32 cellular contexts compared by ENCODE assay signal in genomic region chr22:49943405-49943765, GRCh38. TPM values are rescaled to one million over a fixed set of nuclear protein-coding genes. Genes with fewer than 3 reads are reported as not detected.
DNase-seq lines count a peak whose midpoint lies in the region; ATAC-seq and TF ChIP-seq lines count a peak whose summit lies in the region.
"Had no signal": no experiment of that assay in that cellular context is flagged by ENCODE, and none has a peak within 500 bp of the region (broad histone marks: within the 10 kb centered on the region; RNA-seq: fewer than 3 reads in every experiment).

No MANE protein-coding gene starts in this region.

- DNase-seq in activated CD8-positive, alpha-beta T cell treated with anti-CD3 and anti-CD28 coated beads for 36 hours = peak; percentile 60
- no peak for DNase-seq in activated CD8-positive, alpha-beta T cell treated with anti-CD3 and anti-CD28 coated beads, Interleukin-2, amount 10 ng/mL, durations not matched to agents 7 days and 5 days
- DNase-seq in CD4-positive, alpha-beta memory T cell = no peak
- no peak for DNase-seq in activated CD4-positive, alpha-beta memory T cell treated with anti-CD3 and anti-CD28 coated beads for 36 hours
- no peak for DNase-seq in naive thymus-derived CD8-positive, alpha-beta T cell
- DNase-seq in erythroblast (lab: John Stamatoyannopoulos, UW) (no peak), T-helper 9 cell (no peak)
- DNase-seq: activated CD4-positive, alpha-beta T cell treated with anti-CD3 and anti-CD28 coated beads for 1 hour; activated effector memory CD4-positive, alpha-beta T cell treated with anti-CD3 and anti-CD28 coated beads, Interleukin-2, amount 50 U/mL, for 16 hours; activated T-cell treated with anti-CD3 and anti-CD28 coated beads, Interleukin-2, amount 50 U/mL, for 1 hour; CD4-positive, alpha-beta T cell; cerebellar nuclear complex; dermis blood vessel endothelial cell; endodermal cell; foreskin fibroblast; head of caudate nucleus; islet precursor cell; KBM-7; left ventricle myocardium inferior; naive B cell; NCI-H1105 treated with DMSO at 0.1 percent for 48 hours; NCI-H187 treated with DMSO at 0.1 percent for 48 hours; NCI-H2171 treated with DMSO at 0.1 percent for 48 hours; NCI-H510A; OCI-M1; stimulated activated naive CD4-positive, alpha-beta T cell treated with Interleukin-2 at 50 U/mL for 16 hours; T-helper 17 cell; uterus had no signal

- H3K27ac Mint-ChIP-seq in activated CD8-positive, alpha-beta T cell treated with anti-CD3 and anti-CD28 coated beads for 36 hours = no peak overlapping the region
- H3K27ac Mint-ChIP-seq in activated CD8-positive, alpha-beta T cell treated with anti-CD3 and anti-CD28 coated beads, Interleukin-2, amount 10 ng/mL, durations not matched to agents 7 days and 5 days = no peak overlapping the region
- H3K27ac Mint-ChIP-seq in CD4-positive, alpha-beta memory T cell = peak overlapping the region in 2 of 7 donors; percentile 37 to 70
- H3K27ac Mint-ChIP-seq in activated CD4-positive, alpha-beta memory T cell treated with anti-CD3 and anti-CD28 coated beads for 36 hours = peak overlapping the region; percentile 60
- peak overlapping the region in 6 of 10 donors; percentile 31 to 96 (median 43) for H3K27ac Mint-ChIP-seq in naive thymus-derived CD8-positive, alpha-beta T cell
- H3K27ac Mint-ChIP-seq: CD4-positive, alpha-beta T cell; endodermal cell had no signal

- peaks cover 8% of the 10 kb centered on the region for H3K4me1 Mint-ChIP-seq in activated CD8-positive, alpha-beta T cell treated with anti-CD3 and anti-CD28 coated beads for 36 hours (ENCODE audit: low read depth)
- H3K4me1 Mint-ChIP-seq in activated CD8-positive, alpha-beta T cell treated with anti-CD3 and anti-CD28 coated beads, Interleukin-2, amount 10 ng/mL, durations not matched to agents 7 days and 5 days (ENCODE audit: low read depth) = peaks cover 12% of the 10 kb centered on the region
- peaks cover 8 to 29% (median 11%) of the 10 kb centered on the region in 4 donors for H3K4me1 Mint-ChIP-seq in CD4-positive, alpha-beta memory T cell
- H3K4me1 Mint-ChIP-seq in activated CD4-positive, alpha-beta memory T cell treated with anti-CD3 and anti-CD28 coated beads for 36 hours (ENCODE audit: low read depth) = peaks cover 20% of the 10 kb centered on the region
- H3K4me1 Mint-ChIP-seq in naive thymus-derived CD8-positive, alpha-beta T cell = peaks cover 0 to 21% (median 15%) of the 10 kb centered on the region in 4 donors
- H3K4me1 Mint-ChIP-seq: endodermal cell had no signal

- H3K27me3 ChIP-seq in CD4-positive, alpha-beta memory T cell (ENCODE audit: insufficient read depth, low read length) = no peaks in the 10 kb centered on the region
- H3K27me3 ChIP-seq: uterus had no signal

- no peaks in the 10 kb centered on the region for H3K9me3 Mint-ChIP-seq in activated CD8-positive, alpha-beta T cell treated with anti-CD3 and anti-CD28 coated beads for 36 hours
- H3K9me3 Mint-ChIP-seq in activated CD8-positive, alpha-beta T cell treated with anti-CD3 and anti-CD28 coated beads, Interleukin-2, amount 10 ng/mL, durations not matched to agents 7 days and 5 days (ENCODE audit: insufficient read depth) = peaks cover 3% of the 10 kb centered on the region
- peaks cover 0 to 4% (median 0%) of the 10 kb centered on the region in 8 donors for H3K9me3 Mint-ChIP-seq in CD4-positive, alpha-beta memory T cell
- H3K9me3 Mint-ChIP-seq in activated CD4-positive, alpha-beta memory T cell treated with anti-CD3 and anti-CD28 coated beads for 36 hours = no peaks in the 10 kb centered on the region
- H3K9me3 Mint-ChIP-seq in naive thymus-derived CD8-positive, alpha-beta T cell = peaks cover 0 to 5% (median 0%) of the 10 kb centered on the region in 9 donors
- H3K9me3 Mint-ChIP-seq: CD4-positive, alpha-beta T cell had no signal

- TF ChIP-seq POLR2A in erythroblast (IDR thresholded peaks at IDR 0.05; ENCODE audit: low read length) = no peak

- intact Hi-C loops in activated CD8-positive, alpha-beta T cell treated with anti-CD3 and anti-CD28 coated beads for 36 hours (cut with micrococcal nuclease) = no loop called here
- intact Hi-C loops in CD4-positive, alpha-beta memory T cell (cut with micrococcal nuclease) = no loop called here
- intact Hi-C loops in activated CD4-positive, alpha-beta memory T cell treated with anti-CD3 and anti-CD28 coated beads for 36 hours (cut with micrococcal nuclease) = no loop called here

- H3K9me3 ChIP-seq in CD4-positive, alpha-beta memory T cell (ENCODE audit: control insufficient read depth in 1 of 2, low read length in 2 of 2) = no peaks in the 10 kb centered on the region
- H3K9me3 ChIP-seq: left ventricle myocardium inferior, thoracic aorta, uterus had no signal

- no peaks in the 10 kb centered on the region for H3K36me3 Mint-ChIP-seq in activated CD8-positive, alpha-beta T cell treated with anti-CD3 and anti-CD28 coated beads for 36 hours (ENCODE audit: low read depth)
- H3K36me3 Mint-ChIP-seq in activated CD8-positive, alpha-beta T cell treated with anti-CD3 and anti-CD28 coated beads, Interleukin-2, amount 10 ng/mL, durations not matched to agents 7 days and 5 days (ENCODE audit: low read depth) = no peaks in the 10 kb centered on the region
- H3K36me3 Mint-ChIP-seq in CD4-positive, alpha-beta memory T cell = no peaks in the 10 kb centered on the region
- no peaks in the 10 kb centered on the region for H3K36me3 Mint-ChIP-seq in activated CD4-positive, alpha-beta memory T cell treated with anti-CD3 and anti-CD28 coated beads for 36 hours
- H3K36me3 Mint-ChIP-seq in naive thymus-derived CD8-positive, alpha-beta T cell = no peaks in the 10 kb centered on the region
- H3K36me3 Mint-ChIP-seq: naive B cell had no signal

- no peak for TF ChIP-seq CTCF in activated CD8-positive, alpha-beta T cell treated with anti-CD3 and anti-CD28 coated beads for 36 hours (IDR thresholded peaks at IDR 0.05)

- H3K4me3 Mint-ChIP-seq in activated CD8-positive, alpha-beta T cell treated with anti-CD3 and anti-CD28 coated beads for 36 hours = no peak overlapping the region
- no peak overlapping the region for H3K4me3 Mint-ChIP-seq in activated CD8-positive, alpha-beta T cell treated with anti-CD3 and anti-CD28 coated beads, Interleukin-2, amount 10 ng/mL, durations not matched to agents 7 days and 5 days
- H3K4me3 Mint-ChIP-seq in CD4-positive, alpha-beta memory T cell = no peak overlapping the region
- peak overlapping the region; percentile 55 for H3K4me3 Mint-ChIP-seq in activated CD4-positive, alpha-beta memory T cell treated with anti-CD3 and anti-CD28 coated beads for 36 hours
- no peak overlapping the region for H3K4me3 Mint-ChIP-seq in naive thymus-derived CD8-positive, alpha-beta T cell
- H3K4me3 Mint-ChIP-seq: CD4-positive, alpha-beta T cell; endodermal cell; naive B cell; T-helper 17 cell had no signal

- peak; percentile 55 for ATAC-seq in activated CD8-positive, alpha-beta T cell treated with anti-CD3 and anti-CD28 coated beads for 36 hours
- no peak for ATAC-seq in activated CD8-positive, alpha-beta T cell treated with anti-CD3 and anti-CD28 coated beads, Interleukin-2, amount 10 ng/mL, durations not matched to agents 7 days and 5 days
- no peak for ATAC-seq in naive thymus-derived CD8-positive, alpha-beta T cell
- ATAC-seq in HG03565 (IDR thresholded peaks at IDR 0.05; ENCODE audit: unreplicated experiment) = no peak
- ATAC-seq: esophagus mucosa, Right ventricle myocardium inferior, T-helper 17 cell had no signal

- no peak overlapping the region for H3K4me3 ChIP-seq in CD4-positive, alpha-beta memory T cell (ENCODE audit: low read length in 2 of 2)
- H3K4me3 ChIP-seq: left ventricle myocardium inferior, thoracic aorta, uterus had no signal

- peak overlapping the region; percentile 83 for H3K27ac ChIP-seq in CD4-positive, alpha-beta memory T cell (ENCODE audit: low read depth, low read length)
- H3K27ac ChIP-seq: left ventricle myocardium inferior, thoracic aorta, uterus had no signal

- CTCF ChIA-PET in activated CD8-positive, alpha-beta T cell treated with anti-CD3 and anti-CD28 coated beads for 36 hours (lab: Charles Lee) = no interaction called here
- CTCF ChIA-PET in activated CD8-positive, alpha-beta T cell treated with anti-CD3 and anti-CD28 coated beads, Interleukin-2, amount 10 ng/mL, durations not matched to agents 7 days and 5 days (lab: Charles Lee) = no interaction called here
- CTCF ChIA-PET in CD4-positive, alpha-beta memory T cell (lab: Charles Lee; ENCODE audit: partially characterized antibody) = no interaction called here
- CTCF ChIA-PET in activated CD4-positive, alpha-beta memory T cell treated with anti-CD3 and anti-CD28 coated beads for 36 hours (lab: Charles Lee) = interaction anchor here (1.5 kb wide), 1 partner anchor 12 kb away, joined by 5 read pairs; no protein-coding TSS in a partner anchor

- H3K36me3 ChIP-seq in CD4-positive, alpha-beta memory T cell (ENCODE audit: insufficient read depth, low read length) = no peaks in the 10 kb centered on the region
- H3K36me3 ChIP-seq: left ventricle myocardium inferior, thoracic aorta, uterus had no signal

- POLR2A ChIA-PET in activated CD8-positive, alpha-beta T cell treated with anti-CD3 and anti-CD28 coated beads for 36 hours (lab: Charles Lee) = interaction anchor here (0.8 to 1.3 kb wide), 3 partner anchors 16 to 20 kb away, joined by 3 to 4 read pairs (median 3); no protein-coding TSS in a partner anchor
- POLR2A ChIA-PET in activated CD8-positive, alpha-beta T cell treated with anti-CD3 and anti-CD28 coated beads, Interleukin-2, amount 10 ng/mL, durations not matched to agents 7 days and 5 days (lab: Charles Lee) = no interaction called here
- POLR2A ChIA-PET in CD4-positive, alpha-beta memory T cell (lab: Charles Lee; ENCODE audit: partially characterized antibody) = interaction anchor here (1.1 kb wide), 1 partner anchor 16 kb away, joined by 3 read pairs; no protein-coding TSS in a partner anchor
- POLR2A ChIA-PET in activated CD4-positive, alpha-beta memory T cell treated with anti-CD3 and anti-CD28 coated beads for 36 hours (lab: Charles Lee) = interaction anchor here (1.0 to 1.2 kb wide), 2 partner anchors 16 to 19 kb away, joined by 3 read pairs; no protein-coding TSS in a partner anchor
- POLR2A ChIA-PET in naive thymus-derived CD8-positive, alpha-beta T cell (lab: Charles Lee) = interaction anchor here (1.0 to 1.7 kb wide), 3 partner anchors 9 to 18 kb away, joined by 3 to 5 read pairs (median 4); no protein-coding TSS in a partner anchor

- peaks cover 18% of the 10 kb centered on the region for H3K4me1 ChIP-seq in CD4-positive, alpha-beta memory T cell (ENCODE audit: insufficient read depth, low read length)
- H3K4me1 ChIP-seq: uterus had no signal

- H3K27me3 Mint-ChIP-seq in activated CD8-positive, alpha-beta T cell treated with anti-CD3 and anti-CD28 coated beads for 36 hours = no peaks in the 10 kb centered on the region
- no peaks in the 10 kb centered on the region for H3K27me3 Mint-ChIP-seq in activated CD8-positive, alpha-beta T cell treated with anti-CD3 and anti-CD28 coated beads, Interleukin-2, amount 10 ng/mL, durations not matched to agents 7 days and 5 days (ENCODE audit: low read depth)
- H3K27me3 Mint-ChIP-seq in CD4-positive, alpha-beta memory T cell = no peaks in the 10 kb centered on the region
- no peaks in the 10 kb centered on the region for H3K27me3 Mint-ChIP-seq in activated CD4-positive, alpha-beta memory T cell treated with anti-CD3 and anti-CD28 coated beads for 36 hours
- H3K27me3 Mint-ChIP-seq in naive thymus-derived CD8-positive, alpha-beta T cell = no peaks in the 10 kb centered on the region
- H3K27me3 Mint-ChIP-seq: CD4-positive, alpha-beta T cell; naive B cell; T-helper 17 cell had no signal

RNA-seq across cellular contexts. Expression of gene PIM3, which starts 17.2 kb away (rescaled TPM):
- 100 to 1,000 TPM; 146 to 158 TPM for total RNA-seq in activated CD8-positive, alpha-beta T cell treated with anti-CD3 and anti-CD28 coated beads for 36 hours
- 10 to 100 TPM; 45.1 to 45.7 TPM for total RNA-seq in activated CD8-positive, alpha-beta T cell treated with anti-CD3 and anti-CD28 coated beads, Interleukin-2, amount 10 ng/mL, durations not matched to agents 7 days and 5 days
- total RNA-seq in CD4-positive, alpha-beta memory T cell = 10 to 100 TPM; 58.8 to 62.3 TPM
- polyA plus RNA-seq in CD4-positive, alpha-beta memory T cell = 10 to 100 TPM; 48.1 to 49.7 TPM
- total RNA-seq in activated CD4-positive, alpha-beta memory T cell treated with anti-CD3 and anti-CD28 coated beads for 36 hours = 100 to 1,000 TPM; 222 to 231 TPM
- 10 to 100 TPM; 42.0 to 44.0 TPM for total RNA-seq in naive thymus-derived CD8-positive, alpha-beta T cell
- polyA plus RNA-seq in naive thymus-derived CD8-positive, alpha-beta T cell = 10 to 100 TPM; 12.4 to 26.0 (median 13.6) TPM

RNA-seq across cellular contexts. Expression of gene CRELD2, which starts 25.0 kb away (rescaled TPM):
- total RNA-seq in activated CD8-positive, alpha-beta T cell treated with anti-CD3 and anti-CD28 coated beads for 36 hours = 10 to 100 TPM; 26.1 to 28.2 TPM
- total RNA-seq in activated CD8-positive, alpha-beta T cell treated with anti-CD3 and anti-CD28 coated beads, Interleukin-2, amount 10 ng/mL, durations not matched to agents 7 days and 5 days = 10 to 100 TPM; 58.0 to 58.1 TPM
- 10 to 100 TPM; 36.0 to 36.2 TPM for total RNA-seq in CD4-positive, alpha-beta memory T cell
- 10 to 100 TPM; 40.2 to 46.1 TPM for polyA plus RNA-seq in CD4-positive, alpha-beta memory T cell
- 10 to 100 TPM; 29.8 to 30.7 TPM for total RNA-seq in activated CD4-positive, alpha-beta memory T cell treated with anti-CD3 and anti-CD28 coated beads for 36 hours
- total RNA-seq in naive thymus-derived CD8-positive, alpha-beta T cell = 10 to 100 TPM; 22.1 to 28.0 TPM
- 10 to 100 TPM; 35.8 to 43.6 (median 37.0) TPM for polyA plus RNA-seq in naive thymus-derived CD8-positive, alpha-beta T cell

RNA-seq across cellular contexts. Expression of gene ALG12, which starts 25.1 kb away (rescaled TPM):
- total RNA-seq in activated CD8-positive, alpha-beta T cell treated with anti-CD3 and anti-CD28 coated beads for 36 hours = 10 to 100 TPM; 10.7 to 12.0 TPM
- 10 to 100 TPM; 16.3 to 17.4 TPM for total RNA-seq in activated CD8-positive, alpha-beta T cell treated with anti-CD3 and anti-CD28 coated beads, Interleukin-2, amount 10 ng/mL, durations not matched to agents 7 days and 5 days
- 10 to 100 TPM; 19.6 to 27.2 TPM for total RNA-seq in CD4-positive, alpha-beta memory T cell
- polyA plus RNA-seq in CD4-positive, alpha-beta memory T cell = 10 to 100 TPM; 16.9 to 19.0 TPM
- total RNA-seq in activated CD4-positive, alpha-beta memory T cell treated with anti-CD3 and anti-CD28 coated beads for 36 hours = 10 to 100 TPM; 12.4 to 13.8 TPM
- 10 to 100 TPM; 20.3 to 23.6 TPM for total RNA-seq in naive thymus-derived CD8-positive, alpha-beta T cell
- 10 to 100 TPM; 10.8 to 17.0 (median 16.9) TPM for polyA plus RNA-seq in naive thymus-derived CD8-positive, alpha-beta T cell

Comparison
In these comparisons a context has a peak if more than half of its experiments do, and no peak if none do; other contexts are left out.
1. H3K27ac Mint-ChIP-seq: peak in activated CD4-positive, alpha-beta memory T cell treated with anti-CD3 and anti-CD28 coated beads for 36 hours (single experiment) and naive thymus-derived CD8-positive, alpha-beta T cell (6 of 10); none in activated CD8-positive, alpha-beta T cell treated with anti-CD3 and anti-CD28 coated beads for 36 hours (single experiment) and activated CD8-positive, alpha-beta T cell treated with anti-CD3 and anti-CD28 coated beads, Interleukin-2, amount 10 ng/mL, durations not matched to agents 7 days and 5 days (single experiment).